28 cellular contexts compared by ENCODE assay signal in genomic region chr2:102397167-102397566, GRCh38. TPM values are rescaled to one million over a fixed set of nuclear protein-coding genes. Genes with fewer than 3 reads are reported as not detected.
DNase-seq lines count a peak whose midpoint lies in the region; ATAC-seq, FAIRE-seq and TF ChIP-seq lines count a peak whose summit lies in the region.
"Had no signal": no experiment of that assay in that cellular context is flagged by ENCODE, and none has a peak within 500 bp of the region (broad histone marks: within the 10 kb centered on the region; RNA-seq: fewer than 3 reads in every experiment).

No MANE protein-coding gene starts in this region.

- no peak overlapping the region for H2BK12ac ChIP-seq in H1 (ENCODE audit: low read depth, low read length)

- FAIRE-seq in H1 (lab: Jason Lieb, UNC) (no peak), GM12891 (lab: Jason Lieb, UNC) (no peak)

- TF ChIP-seq RAD21 in H1 (IDR thresholded peaks at IDR 0.05 in 1 of 2, conservative IDR thresholded peaks at IDR 0.05 in 1 of 2; ENCODE audit: low read depth in 2 of 2, low read length in 2 of 2), result no peak

- H3K23me2 ChIP-seq in H1 (ENCODE audit: low read depth, low read length), result no peaks in the 10 kb centered on the region

- DNase-seq in cardiac muscle cell (ENCODE audit: low read depth in 1 of 2, low spot score in 1 of 2) (peak in 1 of 2 donors; percentile 57), Right ventricle myocardium inferior (ENCODE audit: missing footprints) (no peak), NT2/D1 (ENCODE audit: low read depth, low spot score) (peak; percentile 3), H1 (ENCODE audit: low read depth in 1 of 2, low spot score in 2 of 2) (no peak), neural progenitor cell (ENCODE audit: low spot score) (peak; percentile 9), foreskin melanocyte (no peak), GM12891 (ENCODE audit: insufficient read length, low spot score) (no peak)
- DNase-seq: BE2C; CD8-positive, alpha-beta memory T cell; DMS 273 treated with DMSO at 0.1 percent for 48 hours; DMS79 treated with DMSO at 0.1 percent for 48 hours; NCI-H1105; NCI-H1436 treated with DMSO at 0.1 percent for 48 hours; NCI-H1930; NCI-H446 treated with DMSO at 0.1 percent for 48 hours; NCI-H526; NCI-H82; PC-9; Right ventricle myocardium superior; T-cell had no signal

- no peak overlapping the region for H4K91ac ChIP-seq in H1 (replicated peaks; ENCODE audit: insufficient read length, low read length)

- TF ChIP-seq EP300 in H1 (IDR thresholded peaks at IDR 0.05; ENCODE audit: borderline replicate concordance in 1 of 2, low read depth in 2 of 2, low read length in 2 of 2), result no peak

- no peak overlapping the region for H2AK5ac ChIP-seq in H1 (ENCODE audit: low read depth, low read length)

- no peak overlapping the region for H2BK20ac ChIP-seq in H1 (ENCODE audit: low read length)

- H3K4ac ChIP-seq in H1 (replicated peaks; ENCODE audit: insufficient read length, low read depth, low read length), result no peak overlapping the region

- 88% methylated on average over 8 of the region's 8 CpGs; no CpG with 5 or more reads in 1 of the 2 experiments for WGBS in H1 (ENCODE audit: extremely low coverage in 1 of 2, insufficient coverage in 1 of 2, insufficient read length in 1 of 2, insufficient replicate concordance in 2 of 2, low coverage in 1 of 2, low lambda C conversion rate in 2 of 2, missing lambda C conversion rate in 1 of 2), 2 experiments

- CTCF ChIA-PET in H1 (lab: Charles Lee; ENCODE audit: partially characterized antibody), result interaction anchor here (1.1 to 1.8 kb wide), 3 partner anchors 13 to 156 kb away, joined by 3 to 4 read pairs (median 4); no protein-coding TSS in a partner anchor

- H2BK5ac ChIP-seq in H1 (ENCODE audit: low read depth, low read length), result no peak overlapping the region

- no peak overlapping the region for H3K4me3 Mint-ChIP-seq in neural progenitor cell
- H3K4me3 Mint-ChIP-seq: CD14-positive monocyte; CD8-positive, alpha-beta memory T cell; IgD-negative memory B cell; T-cell had no signal

- H3K4me2 ChIP-seq in H1 (ENCODE audit: insufficient read depth in 1 of 2, low read depth in 2 of 2, low read length in 2 of 2), result no peak overlapping the region
- H3K4me2 ChIP-seq in neural progenitor cell, result no peak overlapping the region
- H3K4me2 ChIP-seq: PC-9 had no signal

- no peak overlapping the region for H3K14ac ChIP-seq in H1 (ENCODE audit: insufficient read length)

- H3K36me3 ChIP-seq in cardiac muscle cell (no peaks in the 10 kb centered on the region), NT2/D1 (ENCODE audit: insufficient read depth, insufficient read length, low read length) (no peaks in the 10 kb centered on the region), H1 (ENCODE audit: control insufficient read depth in 2 of 4, insufficient read depth in 4 of 4, low read length in 3 of 4) (no peaks in the 10 kb centered on the region), neural progenitor cell (no peaks in the 10 kb centered on the region)
- H3K36me3 ChIP-seq: BE2C had no signal

- no peaks in the 10 kb centered on the region for H3K27me3 Mint-ChIP-seq in neural progenitor cell (ENCODE audit: insufficient read depth, low read depth)
- H3K27me3 Mint-ChIP-seq: CD8-positive, alpha-beta memory T cell; IgD-negative memory B cell; T-cell had no signal

- no peak for TF ChIP-seq POLR2A in H1 (IDR thresholded peaks at IDR 0.05; ENCODE audit: control extremely low read depth in 1 of 2, low read depth in 2 of 2, low read length in 2 of 2)
- TF ChIP-seq POLR2A in GM12891 (IDR thresholded peaks at IDR 0.05; ENCODE audit: low read depth, low read length), result no peak

- H3K4me3 ChIP-seq in cardiac muscle cell (no peak overlapping the region), NT2/D1 (ENCODE audit: insufficient read length, low read depth) (no peak overlapping the region), H1 (ENCODE audit: extremely low read depth in 1 of 4, insufficient read depth in 2 of 4, low read depth in 3 of 4, low read length in 4 of 4) (no peak overlapping the region), neural progenitor cell (no peak overlapping the region)
- H3K4me3 ChIP-seq: PC-9 had no signal

- H3K27me3 ChIP-seq in cardiac muscle cell (no peaks in the 10 kb centered on the region), NT2/D1 (ENCODE audit: insufficient read depth, insufficient read length) (no peaks in the 10 kb centered on the region), H1 (replicated peaks in 1 of 4; ENCODE audit: control insufficient read depth in 3 of 4, extremely low read depth in 1 of 4, insufficient read depth in 3 of 4, low read length in 3 of 4) (no peaks in the 10 kb centered on the region), neural progenitor cell (no peaks in the 10 kb centered on the region)
- H3K27me3 ChIP-seq: BE2C had no signal

- TF ChIP-seq CTCF in cardiac muscle cell (IDR thresholded peaks at IDR 0.05; ENCODE audit: low read depth, low read length) (no peak), H1 (IDR thresholded peaks at IDR 0.05; ENCODE audit: control extremely low read depth in 1 of 3, insufficient read depth in 1 of 3, low read depth in 1 of 3, low read length in 3 of 3) (no peak), neural progenitor cell (IDR thresholded peaks at IDR 0.05) (no peak)

- no peak overlapping the region for H2BK120ac ChIP-seq in H1 (replicated peaks; ENCODE audit: low read depth, low read length)

- H4K5ac ChIP-seq in H1 (ENCODE audit: insufficient read length, low read depth, low read length), result no peak overlapping the region

- H3K9me3 Mint-ChIP-seq in neural progenitor cell, result no peaks in the 10 kb centered on the region
- H3K9me3 Mint-ChIP-seq: CD14-positive monocyte; CD8-positive, alpha-beta memory T cell; IgD-negative memory B cell; T-cell had no signal

- H3K27ac Mint-ChIP-seq in neural progenitor cell, result no peak overlapping the region
- H3K27ac Mint-ChIP-seq: CD14-positive monocyte, IgD-negative memory B cell, T-cell had no signal

- no peak overlapping the region for H4K8ac ChIP-seq in H1 (ENCODE audit: extremely low read depth, insufficient read depth, low read length)

- H3K4me1 Mint-ChIP-seq in neural progenitor cell, result peaks cover 4% of the 10 kb centered on the region
- H3K4me1 Mint-ChIP-seq: IgD-negative memory B cell had no signal

- H2BK15ac ChIP-seq in H1 (ENCODE audit: low read length), result no peak overlapping the region

- no peaks in the 10 kb centered on the region for H3K79me1 ChIP-seq in H1 (ENCODE audit: low read depth, low read length)

- POLR2A ChIA-PET in H1 (lab: Charles Lee; ENCODE audit: partially characterized antibody), result no interaction called here

- H3K27ac ChIP-seq in cardiac muscle cell (peak overlapping the region; percentile 42), H1 (ENCODE audit: low read depth, low read length) (no peak overlapping the region), neural progenitor cell (no peak overlapping the region)
- H3K27ac ChIP-seq: 22Rv1, HL-60, PC-9 had no signal

- H3K9me3 ChIP-seq in cardiac muscle cell (ENCODE audit: low read depth) (no peaks in the 10 kb centered on the region), NT2/D1 (ENCODE audit: insufficient read depth, low read length) (no peaks in the 10 kb centered on the region), H1 (ENCODE audit: insufficient read depth in 2 of 2, low read depth in 1 of 2, low read length in 1 of 2) (no peaks in the 10 kb centered on the region), neural progenitor cell (ENCODE audit: low read depth) (no peaks in the 10 kb centered on the region)
- H3K9me3 ChIP-seq: BE2C had no signal

- H3K36me3 Mint-ChIP-seq in neural progenitor cell, result no peaks in the 10 kb centered on the region
- H3K36me3 Mint-ChIP-seq: CD14-positive monocyte, IgD-negative memory B cell, T-cell had no signal

- H3K79me2 ChIP-seq in H1 (ENCODE audit: control insufficient read depth in 1 of 2, insufficient read depth in 2 of 2, low read length in 2 of 2), result no peaks in the 10 kb centered on the region
- H3K79me2 ChIP-seq in neural progenitor cell (ENCODE audit: low read depth), result no peaks in the 10 kb centered on the region

- H2AFZ ChIP-seq in H1 (ENCODE audit: low read length) (peak overlapping the region; percentile 52; the same call in 1 of the 2 replicates), neural progenitor cell (replicated peaks) (peak overlapping the region; percentile 93)
- H2AFZ ChIP-seq: PC-9 had no signal

- ATAC-seq in Right ventricle myocardium inferior, result no peak
- no peak for ATAC-seq in GM18907 (IDR thresholded peaks at IDR 0.05; ENCODE audit: unreplicated experiment)
- ATAC-seq: T-cell had no signal

- no peak overlapping the region for H3K56ac ChIP-seq in H1 (replicated peaks; ENCODE audit: insufficient read length, low read depth, low read length)

- intact Hi-C loops in Right ventricle myocardium inferior (cut with DNase I), result no loop called here

- no peak overlapping the region for H3K18ac ChIP-seq in H1 (ENCODE audit: extremely low read depth, low read length)

- no peak overlapping the region for H3K23ac ChIP-seq in H1 (ENCODE audit: insufficient read length)

- H3K9ac ChIP-seq in NT2/D1 (ENCODE audit: insufficient read length, low read depth) (no peak overlapping the region), H1 (replicated peaks in 1 of 4; ENCODE audit: extremely low read depth in 1 of 4, low read depth in 3 of 4, low read length in 3 of 4) (no peak overlapping the region), neural progenitor cell (no peak overlapping the region)

- H4K20me1 ChIP-seq in H1 (replicated peaks in 1 of 2; ENCODE audit: control insufficient read depth in 1 of 2, insufficient read depth in 2 of 2, low read length in 2 of 2) (no peaks in the 10 kb centered on the region), neural progenitor cell (ENCODE audit: low read depth) (no peaks in the 10 kb centered on the region)

- H3F3A ChIP-seq in neural progenitor cell (ENCODE audit: low read depth), result no peaks in the 10 kb centered on the region

- H3K4me1 ChIP-seq in cardiac muscle cell (ENCODE audit: low read depth) (peaks cover 5% of the 10 kb centered on the region), NT2/D1 (ENCODE audit: insufficient read depth, insufficient read length) (no peaks in the 10 kb centered on the region), H1 (replicated peaks in 1 of 4; ENCODE audit: control insufficient read depth in 3 of 4, insufficient read depth in 4 of 4, low read length in 3 of 4) (no peaks in the 10 kb centered on the region), neural progenitor cell (no peaks in the 10 kb centered on the region)
- H3K4me1 ChIP-seq: BE2C had no signal

RNA-seq across cellular contexts. Expression of gene IL18RAP, which starts 25.8 kb away (rescaled TPM):
- total RNA-seq in cardiac muscle cell (0.09 TPM in 1 of 2 replicates, not detected in the other), Right ventricle myocardium inferior (0.30 TPM), neural progenitor cell (ENCODE audit: low replicate concordance) (not detected in 2 replicates)
- polyA plus RNA-seq in cardiac muscle cell (0.61 TPM in 1 of 2 replicates, not detected in the other), H1 (2011; rRNA removed) (not detected in 2 replicates)
- total RNA-seq in H1 (2021; fragmentation: NEBNext Ultra II Directional; extraction: Animal tissue kit (Norgen Biotek cat#: 25700)), result not detected in 2 replicates
- not detected for polyA plus RNA-seq in H1 (2011; cell fraction: cytosol; rRNA removed)
- not detected for polyA plus RNA-seq in H1 (2011; cell fraction: nucleus; rRNA removed)
- polyA plus RNA-seq in H1 (2012, experiment 1 of 2), result 0.05 TPM in 1 of 4 replicates, not detected in the others
- polyA plus RNA-seq in H1 (2012, experiment 2 of 2), result not detected
- polyA plus RNA-seq in H1 (2013, experiment 1 of 2), result not detected
- polyA plus RNA-seq in H1 (2013, experiment 2 of 2), result not detected
- polyA minus RNA-seq in H1 (2011; rRNA and poly(A)+ RNA removed), result not detected in 2 replicates
- polyA minus RNA-seq in H1 (2011; cell fraction: cytosol; rRNA and poly(A)+ RNA removed), result not detected
- not detected for polyA minus RNA-seq in H1 (2011; cell fraction: nucleus; rRNA and poly(A)+ RNA removed)
- 0.15 TPM for polyA plus RNA-seq in GM12891 (2012; ENCODE audit: low read depth, missing spikeins)
- total RNA-seq: M059J, PC-9, RPMI7951, SK-MEL-5 had no signal
- polyA plus RNA-seq: CD14-positive monocyte had no signal

RNA-seq across cellular contexts. Expression of gene IL18R1, which starts 41.6 kb away (rescaled TPM):
- 0.07 and 0.12 TPM in 2 replicates for total RNA-seq in cardiac muscle cell
- polyA plus RNA-seq in cardiac muscle cell, result 0.04 and 0.47 TPM in 2 replicates
- total RNA-seq in Right ventricle myocardium inferior, result 1.0 TPM
- total RNA-seq in H1 (2021; fragmentation: NEBNext Ultra II Directional; extraction: Animal tissue kit (Norgen Biotek cat#: 25700)), result 0.54 TPM in 1 of 2 replicates, not detected in the other
- polyA plus RNA-seq in H1 (2011; rRNA removed), result not detected in 2 replicates
- 0.03 TPM for polyA plus RNA-seq in H1 (2011; cell fraction: cytosol; rRNA removed)
- polyA plus RNA-seq in H1 (2011; cell fraction: nucleus; rRNA removed), result not detected
- 0.09 TPM in 1 of 4 replicates, not detected in the others for polyA plus RNA-seq in H1 (2012, experiment 1 of 2)
- polyA plus RNA-seq in H1 (2012, experiment 2 of 2), result not detected
- 0.12 TPM for polyA plus RNA-seq in H1 (2013, experiment 1 of 2)
- 0.20 TPM for polyA plus RNA-seq in H1 (2013, experiment 2 of 2)
- not detected in 2 replicates for polyA minus RNA-seq in H1 (2011; rRNA and poly(A)+ RNA removed)
- polyA minus RNA-seq in H1 (2011; cell fraction: cytosol; rRNA and poly(A)+ RNA removed), result not detected
- 2.4 TPM for polyA minus RNA-seq in H1 (2011; cell fraction: nucleus; rRNA and poly(A)+ RNA removed)
- 0.07 TPM in 1 of 2 replicates, not detected in the other for total RNA-seq in neural progenitor cell (ENCODE audit: low replicate concordance)
- polyA plus RNA-seq in GM12891 (2012; ENCODE audit: low read depth, missing spikeins), result 6.7 TPM
- total RNA-seq: M059J, RPMI7951 had no signal

Comparison
In these comparisons a context has a peak if more than half of its experiments do, and no peak if none do; other contexts are left out.
1. DNase-seq: peak in NT2/D1 (single experiment) and neural progenitor cell (single experiment); none in Right ventricle myocardium inferior (single experiment), H1 (0 of 2), foreskin melanocyte (single experiment) and GM12891 (single experiment).